8 cellular contexts compared by ENCODE assay signal in genomic region chrX:38327007-38327774, GRCh38. TPM values are rescaled to one million over a fixed set of nuclear protein-coding genes. Genes with fewer than 3 reads are reported as not detected.
DNase-seq lines count a peak whose midpoint lies in the region; TF ChIP-seq lines count a peak whose summit lies in the region.

Gene RPGR, minus strand, starts transcription at chrX:38327509. Its CDS starts 142 bp downstream, at chrX:38327367.

- DNase-seq in GM06990 (ENCODE audit: extremely low read depth, insufficient read length): peak; percentile 92
- DNase-seq in HFFc6: peak; percentile 90
- peak; percentile 85 for DNase-seq in MV-4-11 (lab: John Stamatoyannopoulos, UW)
- peak; percentile 91 for DNase-seq in SK-MEL-5 (ENCODE audit: low read depth, low spot score)
- DNase-seq in activated naive CD4-positive, alpha-beta T cell treated with anti-CD3 and anti-CD28 coated beads, Interleukin-2, amount 50 U/mL, for 16 hours: peak; percentile 90
- peak; percentile 93 for DNase-seq in globus pallidus (ENCODE audit: low spot score)
- peak; percentile 87 for DNase-seq in occipital lobe (lab: John Stamatoyannopoulos, UW)
- DNase-seq in suprapubic skin (ENCODE audit: low spot score in 2 of 2): peak; percentile 95

- peaks cover 41% of the 10 kb centered on the region for H3K4me1 Mint-ChIP-seq in HFFc6 (ENCODE audit: low read depth)

- in situ Hi-C loops in SK-MEL-5 (cut with HindIII; ENCODE audit: low pct_unique_long_range_greater_than_20kb, low sequenced_read_pairs): no loop called here

- no peaks in the 10 kb centered on the region for H3K27me3 ChIP-seq in GM06990 (replicated peaks; ENCODE audit: control insufficient read depth, insufficient read depth, low read length)
- H3K27me3 ChIP-seq in suprapubic skin: no peaks in the 10 kb centered on the region

- H3K4me1 ChIP-seq in suprapubic skin: peaks cover 5% of the 10 kb centered on the region

- H3K27me3 Mint-ChIP-seq in HFFc6 (ENCODE audit: insufficient read depth): no peaks in the 10 kb centered on the region

- peak within 1 kb of the TSS; percentile 65 for H3K4me3 ChIP-seq in GM06990 (replicated peaks; ENCODE audit: low read depth, low read length)
- peak within 1 kb of the TSS; percentile 74 for H3K4me3 ChIP-seq in suprapubic skin

- peak within 1 kb of the TSS; percentile 91 for H3K4me3 Mint-ChIP-seq in HFFc6

- peak within 1 kb of the TSS; percentile 91 for H3K27ac ChIP-seq in suprapubic skin

- H3K27ac Mint-ChIP-seq in HFFc6: peak within 1 kb of the TSS; percentile 98

- H3K9me3 Mint-ChIP-seq in HFFc6: no peaks in the 10 kb centered on the region

- TF ChIP-seq CTCF in GM06990 (IDR thresholded peaks at IDR 0.05; ENCODE audit: insufficient read depth, low read length, poor library complexity, severe bottlenecking): peak; percentile 82
- TF ChIP-seq CTCF in HFFc6 (IDR thresholded peaks at IDR 0.05): peak; percentile 83
- TF ChIP-seq CTCF in suprapubic skin (IDR thresholded peaks at IDR 0.05): peak; percentile 70 to 75

- no peaks in the 10 kb centered on the region; the same call in 1 of the 2 replicates for H3K36me3 Mint-ChIP-seq in HFFc6 (ENCODE audit: low read depth)

- TF ChIP-seq EP300 in suprapubic skin (IDR thresholded peaks at IDR 0.05): no peak

- H3K36me3 ChIP-seq in GM06990 (ENCODE audit: control insufficient read depth, insufficient read depth, low read length) (no peaks in the 10 kb centered on the region), suprapubic skin (no peaks in the 10 kb centered on the region)

- no peaks in the 10 kb centered on the region for H3K9me3 ChIP-seq in suprapubic skin

- TF ChIP-seq POLR2A in suprapubic skin (IDR thresholded peaks at IDR 0.05): peak in 1 of 2 donors; percentile 70

- WGBS in suprapubic skin: 44% methylated on average over 33 of the region's 67 CpGs

RNA-seq across cellular contexts. Expression of gene RPGR, which starts in this region (rescaled TPM):
- total RNA-seq in HFFc6 (2021; fragmentation: NEBNext Ultra II Directional; extraction: Animal tissue kit (Norgen Biotek cat#: 25700)): 1 to 10 TPM; 3.0 to 5.8 (median 4.1) TPM
- total RNA-seq in SK-MEL-5 (2014; rRNA removed; shearing (Covaris generic)): 10.5 and 15.3 TPM in 2 replicates
- polyA plus RNA-seq in SK-MEL-5 (2015; cell fraction: cytosol; rRNA removed): 7.8 and 15.4 TPM in 2 replicates
- polyA plus RNA-seq in SK-MEL-5 (2015; cell fraction: nucleus; rRNA removed): 23.4 and 38.0 TPM in 2 replicates
- 8.7 TPM for total RNA-seq in occipital lobe
- 10 to 100 TPM; 12.6 to 43.0 (median 25.2) TPM for total RNA-seq in suprapubic skin

Comparison
In these comparisons a context has a peak if more than half of its experiments do, and no peak if none do; other contexts are left out.
1. Peak in every context shown above with its lines: DNase-seq, H3K4me3 ChIP-seq and H3K27ac ChIP-seq.